In genomic region chr3:134937256-134938023, GRCh38 we compare ENCODE assay signal across 12 cellular contexts.
DNase-seq lines count a peak whose midpoint lies in the region; ATAC-seq, FAIRE-seq and TF ChIP-seq lines count a peak whose summit lies in the region.
"Had no signal": no experiment of that assay in that cellular context is flagged by ENCODE, and none has a peak within 500 bp of the region (broad histone marks: within the 10 kb centered on the region; RNA-seq: fewer than 3 reads in every experiment).

No MANE protein-coding gene starts in this region.

- no peak for FAIRE-seq in small intestine (lab: Jason Lieb, UNC)

- H3K9ac ChIP-seq in SK-N-SH, result no peak overlapping the region

- CTCF ChIA-PET in SK-N-SH (lab: Yijun Ruan, JAX), result interaction anchor here (0.7 to 1.7 kb wide), 3 partner anchors 12 to 74 kb away, joined by 3 to 5 read pairs (median 3); no protein-coding TSS in a partner anchor

- H3K27ac ChIP-seq in SK-N-SH (ENCODE audit: low read depth in 2 of 2, low read length in 1 of 2) (no peak overlapping the region), small intestine (ENCODE audit: low read depth in 1 of 2, low read length in 1 of 2) (no peak overlapping the region)
- H3K27ac ChIP-seq: SJSA1 had no signal

- H3K4me3 ChIP-seq in SK-N-SH (ENCODE audit: low read depth in 2 of 2, low read length in 1 of 2) (no peak overlapping the region), fibroblast of the aortic adventitia (ENCODE audit: low read depth, low read length) (no peak overlapping the region), small intestine (ENCODE audit: low read depth in 1 of 2, low read length in 2 of 2) (no peak overlapping the region)
- H3K4me3 ChIP-seq: SJSA1 had no signal

- H3K9me3 ChIP-seq in SK-N-SH (no peaks in the 10 kb centered on the region), small intestine (ENCODE audit: control insufficient read depth, low read depth) (no peaks in the 10 kb centered on the region)
- H3K9me3 ChIP-seq: SJSA1 had no signal

- H3K4me2 ChIP-seq in SK-N-SH, result no peak overlapping the region

- H3K4me1 ChIP-seq in SK-N-SH (ENCODE audit: control insufficient read depth in 1 of 2, insufficient read depth in 2 of 2, low read depth in 1 of 2, low read length in 1 of 2) (no peaks in the 10 kb centered on the region; a peak in 1 of 4 replicates), small intestine (ENCODE audit: control insufficient read depth in 2 of 2, insufficient read depth in 1 of 2, low read depth in 1 of 2, low read length in 1 of 2) (no peaks in the 10 kb centered on the region)
- H3K4me1 ChIP-seq: SJSA1 had no signal

- H3K79me2 ChIP-seq in SK-N-SH (ENCODE audit: insufficient read depth), result no peaks in the 10 kb centered on the region

- H3K27me3 ChIP-seq in SK-N-SH (ENCODE audit: insufficient read depth) (no peaks in the 10 kb centered on the region), small intestine (ENCODE audit: control insufficient read depth in 2 of 2, insufficient read depth in 2 of 2, low read length in 2 of 2) (no peaks in the 10 kb centered on the region)
- H3K27me3 ChIP-seq: SJSA1 had no signal

- no peak overlapping the region for H2AFZ ChIP-seq in SK-N-SH (ENCODE audit: low read depth)

- H3K9me2 ChIP-seq in SK-N-SH, result no peaks in the 10 kb centered on the region

- TF ChIP-seq CTCF in SK-N-SH (IDR thresholded peaks at IDR 0.05) (no peak), fibroblast of the aortic adventitia (IDR thresholded peaks at IDR 0.05; ENCODE audit: insufficient read depth, low read length) (no peak)

- H3K36me3 ChIP-seq in SK-N-SH (replicated peaks in 1 of 2; ENCODE audit: control insufficient read depth in 1 of 2, insufficient read depth in 2 of 2, low read length in 1 of 2) (no peaks in the 10 kb centered on the region), small intestine (ENCODE audit: control insufficient read depth in 2 of 2, insufficient read depth in 2 of 2, low read length in 2 of 2) (no peaks in the 10 kb centered on the region)
- H3K36me3 ChIP-seq: SJSA1 had no signal

- 60% methylated on average over 8 of the region's 8 CpGs for WGBS in SK-N-SH (ENCODE audit: low lambda C conversion rate)
- WGBS in small intestine, 3 donors, result 63 to 85% (median 75%) methylated on average over 8 of the region's 8 CpGs

- H4K20me1 ChIP-seq in SK-N-SH (ENCODE audit: insufficient read depth), result no peaks in the 10 kb centered on the region

- DNase-seq in SK-N-SH (no peak), NCI-H2227 (lab: John Stamatoyannopoulos, UW; ENCODE audit: unreplicated experiment) (peak; percentile 88), fibroblast of the aortic adventitia (ENCODE audit: low read depth) (peak; percentile 20), small intestine (peak; percentile 4)
- DNase-seq: central memory CD4-positive, alpha-beta T cell; stimulated activated CD4-positive, alpha-beta T cell treated with anti-CD3 and anti-CD28 coated beads, Interleukin-4, amount 100 ng/mL, for 4 hours; stimulated activated naive CD8-positive, alpha-beta T cell treated with anti-CD3 and anti-CD28 coated beads, Interleukin-15, amount 100 ng/mL, for 72 hours had no signal

- ATAC-seq in SK-N-SH treated with all-trans-retinoic acid at 6 μM for 48 hours (peak; percentile 26; the same call in 1 of the 3 replicates), HG03135 (IDR thresholded peaks at IDR 0.05; ENCODE audit: unreplicated experiment) (no peak), GM21737 (IDR thresholded peaks at IDR 0.05; ENCODE audit: unreplicated experiment) (no peak), HG02973 (IDR thresholded peaks at IDR 0.05; ENCODE audit: unreplicated experiment) (no peak)
- ATAC-seq: stimulated activated naive CD8-positive, alpha-beta T cell treated with anti-CD3 and anti-CD28 coated beads, Interleukin-15, amount 100 ng/mL, for 72 hours had no signal

- no peaks in the 10 kb centered on the region for H3F3A ChIP-seq in SK-N-SH (replicated peaks; ENCODE audit: insufficient read depth)

- no peak for TF ChIP-seq RAD21 in SK-N-SH (IDR thresholded peaks at IDR 0.05; ENCODE audit: low read length)

- no peak for TF ChIP-seq EP300 in SK-N-SH (IDR thresholded peaks at IDR 0.05; ENCODE audit: borderline replicate concordance in 1 of 2, low read depth in 1 of 2, low read length in 1 of 2)

- POLR2A ChIA-PET in SK-N-SH (lab: Yijun Ruan, JAX), result no interaction called here

TF ChIP-seq in SK-N-SH treated with all-trans-retinoic acid at 6 μM for 48 hours, 23 proteins besides CTCF, POLR2A, EP300 and RAD21:
- TF ChIP-seq ZNF8 (CRISPR knock-in tag; IDR thresholded peaks at IDR 0.05), result no peak
- TF ChIP-seq ESRRG (CRISPR knock-in tag; IDR thresholded peaks at IDR 0.05), result no peak
- TF ChIP-seq ZNF70 (CRISPR knock-in tag; IDR thresholded peaks at IDR 0.05), result no peak
- no peak for TF ChIP-seq ISL1 (CRISPR knock-in tag; IDR thresholded peaks at IDR 0.05)
- no peak for TF ChIP-seq CSRNP3 (CRISPR knock-in tag; IDR thresholded peaks at IDR 0.05)
- TF ChIP-seq ZC3H10 (CRISPR knock-in tag; IDR thresholded peaks at IDR 0.05), result no peak
- TF ChIP-seq CREB5 (CRISPR knock-in tag; IDR thresholded peaks at IDR 0.05; ENCODE audit: low read depth), result no peak

TF ChIP-seq in SK-N-SH, 30 proteins besides CTCF, POLR2A, EP300 and RAD21:
- TF ChIP-seq JUND (IDR thresholded peaks at IDR 0.05) (no peak), YY1 (IDR thresholded peaks at IDR 0.05; ENCODE audit: low read depth) (no peak), REST (IDR thresholded peaks at IDR 0.05; ENCODE audit: low read depth, low read length) (no peak), USF2 (IDR thresholded peaks at IDR 0.05; ENCODE audit: borderline replicate concordance, low read depth, low read length) (no peak), ELF1 (IDR thresholded peaks at IDR 0.05) (no peak)
